ENCODE assay signal across 9 cellular contexts in the genomic region with DNA sequence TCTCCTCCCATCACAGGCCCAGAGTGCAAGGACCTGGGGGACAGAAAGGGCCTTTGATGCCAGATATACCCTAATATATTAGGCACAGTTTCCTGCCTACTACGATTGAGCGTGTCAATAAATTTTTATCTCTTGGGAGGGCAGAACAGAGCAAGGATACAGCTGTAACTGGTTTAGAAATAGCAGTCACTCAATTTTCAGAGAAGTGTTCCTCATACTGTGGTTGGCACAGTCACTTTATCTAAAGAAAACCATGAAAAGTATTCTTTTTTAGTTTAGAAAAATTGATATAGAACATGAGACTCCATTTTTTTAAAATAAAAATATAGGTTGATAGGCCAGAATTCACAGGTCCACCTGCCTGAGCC. TPM values are rescaled to one million over a fixed set of nuclear protein-coding genes. Genes with fewer than 3 reads are reported as not detected.
DNase-seq lines count a peak whose midpoint lies in the region; ATAC-seq and TF ChIP-seq lines count a peak whose summit lies in the region.
"Had no signal": no experiment of that assay in that cellular context is flagged by ENCODE, and none has a peak within 500 bp of the region (broad histone marks: within the 10 kb centered on the region; RNA-seq: fewer than 3 reads in every experiment).

No MANE protein-coding gene starts in this region.

- H3K9ac ChIP-seq in SK-N-SH, result no peak overlapping the region
- no peak overlapping the region for H3K9ac ChIP-seq in OCI-LY3 (ENCODE audit: low read length)

- H3K27ac Mint-ChIP-seq in stimulated activated effector memory CD8-positive, alpha-beta T cell treated with anti-CD3 and anti-CD28 coated beads, Interleukin-12 subunit alpha, Interleukin-12 subunit beta, amount 100 ng/mL, for 72 hours, result peak overlapping the region; percentile 90

- H3K9me2 ChIP-seq in SK-N-SH, result no peaks in the 10 kb centered on the region

- H3K4me3 ChIP-seq in SK-N-SH (ENCODE audit: low read depth in 2 of 2, low read length in 1 of 2), result peak overlapping the region; percentile 69 to 82; a peak in 3 of 4 replicates
- peak overlapping the region; percentile 60; the same call in 1 of the 2 replicates for H3K4me3 ChIP-seq in OCI-LY3 (ENCODE audit: low read length)
- peak overlapping the region; percentile 25 for H3K4me3 ChIP-seq in fibroblast of mammary gland (ENCODE audit: control insufficient read depth, low read depth, low read length)

- H3K9me3 ChIP-seq in SK-N-SH (0 out of 2 replicates have a peak, but pooled peaks cover 8% of the 10 kb centered on the region), OCI-LY3 (ENCODE audit: insufficient read depth, low read length) (peaks cover 3% of the 10 kb centered on the region; the same call in 1 of the 2 replicates)
- H3K9me3 ChIP-seq: testis had no signal

- H3K36me3 ChIP-seq in SK-N-SH (replicated peaks in 1 of 2; ENCODE audit: control insufficient read depth in 1 of 2, insufficient read depth in 2 of 2, low read length in 1 of 2) (peaks cover 3% of the 10 kb centered on the region in 2 experiments), OCI-LY3 (replicated peaks; ENCODE audit: low read depth, low read length) (no peaks in the 10 kb centered on the region)

- H3K4me1 ChIP-seq in SK-N-SH (ENCODE audit: control insufficient read depth in 1 of 2, insufficient read depth in 2 of 2, low read depth in 1 of 2, low read length in 1 of 2), result peaks cover 0 to 2% of the 10 kb centered on the region in 2 experiments; a peak in 1 of 4 replicates
- H3K4me1 ChIP-seq in OCI-LY3 (ENCODE audit: low read length), result no peaks in the 10 kb centered on the region
- H3K4me1 ChIP-seq: testis had no signal

- CTCF ChIA-PET in SK-N-SH (lab: Yijun Ruan, JAX), result no interaction called here

- DNase-seq in SK-N-SH (no peak), fibroblast of mammary gland (ENCODE audit: low read depth) (no peak), DMS 273 treated with DMSO at 0.1 percent for 48 hours (lab: John Stamatoyannopoulos, UW) (no peak)
- DNase-seq in stimulated activated effector memory CD8-positive, alpha-beta T cell treated with anti-CD3 and anti-CD28 coated beads, Interleukin-12 subunit alpha, Interleukin-12 subunit beta, amount 100 ng/mL, for 72 hours (ENCODE audit: low spot score in 2 of 2), result no peak

- H3K79me2 ChIP-seq in SK-N-SH (ENCODE audit: insufficient read depth) (peaks cover 14% of the 10 kb centered on the region; the same call in 1 of the 2 replicates), OCI-LY3 (ENCODE audit: low read length) (no peaks in the 10 kb centered on the region)

- 100% methylated on average over 2 of the region's 2 CpGs for WGBS in SK-N-SH (ENCODE audit: low lambda C conversion rate)

- H2AFZ ChIP-seq in SK-N-SH (ENCODE audit: low read depth), result 0 out of 2 replicates have a peak overlapping the region, but pooled peaks have one; percentile 24
- no peak overlapping the region for H2AFZ ChIP-seq in OCI-LY3 (ENCODE audit: low read depth, low read length)

- no peak for ATAC-seq in SK-N-SH treated with all-trans-retinoic acid at 6 μM for 48 hours
- ATAC-seq in stimulated activated effector memory CD8-positive, alpha-beta T cell treated with anti-CD3 and anti-CD28 coated beads, Interleukin-12 subunit alpha, Interleukin-12 subunit beta, amount 100 ng/mL, for 72 hours, result no peak
- ATAC-seq in HG02852 (IDR thresholded peaks at IDR 0.05; ENCODE audit: unreplicated experiment), result no peak
- ATAC-seq in HG02970 (IDR thresholded peaks at IDR 0.05; ENCODE audit: low FRiP score, unreplicated experiment), result no peak

- peaks cover 7% of the 10 kb centered on the region for H3F3A ChIP-seq in SK-N-SH (replicated peaks; ENCODE audit: insufficient read depth)

- H3K36me3 Mint-ChIP-seq in stimulated activated effector memory CD8-positive, alpha-beta T cell treated with anti-CD3 and anti-CD28 coated beads, Interleukin-12 subunit alpha, Interleukin-12 subunit beta, amount 100 ng/mL, for 72 hours, result peaks cover 3% of the 10 kb centered on the region

- peak overlapping the region; percentile 82 for H3K4me3 Mint-ChIP-seq in stimulated activated effector memory CD8-positive, alpha-beta T cell treated with anti-CD3 and anti-CD28 coated beads, Interleukin-12 subunit alpha, Interleukin-12 subunit beta, amount 100 ng/mL, for 72 hours

- H4K20me1 ChIP-seq in SK-N-SH (ENCODE audit: insufficient read depth) (no peaks in the 10 kb centered on the region), OCI-LY3 (ENCODE audit: insufficient read depth, low read length) (no peaks in the 10 kb centered on the region)

- TF ChIP-seq CTCF in SK-N-SH (IDR thresholded peaks at IDR 0.05) (no peak), OCI-LY3 (IDR thresholded peaks at IDR 0.05; ENCODE audit: low read depth, low read length) (no peak), fibroblast of mammary gland (conservative IDR thresholded peaks at IDR 0.05; ENCODE audit: control insufficient read depth, insufficient read depth, low read depth, low read length) (no peak)

- no peaks in the 10 kb centered on the region for H3K27me3 ChIP-seq in SK-N-SH (ENCODE audit: insufficient read depth)
- H3K27me3 ChIP-seq in OCI-LY3 (ENCODE audit: low read depth, low read length), result no peaks in the 10 kb centered on the region
- H3K27me3 ChIP-seq: testis had no signal

- TF ChIP-seq EP300 in SK-N-SH (IDR thresholded peaks at IDR 0.05; ENCODE audit: borderline replicate concordance in 1 of 2, low read depth in 1 of 2, low read length in 1 of 2), result no peak

- peaks cover 8% of the 10 kb centered on the region for H3K9me3 Mint-ChIP-seq in stimulated activated effector memory CD8-positive, alpha-beta T cell treated with anti-CD3 and anti-CD28 coated beads, Interleukin-12 subunit alpha, Interleukin-12 subunit beta, amount 100 ng/mL, for 72 hours

- POLR2A ChIA-PET in SK-N-SH (lab: Yijun Ruan, JAX), result no interaction called here

- H3K27ac ChIP-seq in SK-N-SH (ENCODE audit: low read depth in 2 of 2, low read length in 1 of 2), result peak overlapping the region; percentile 22 to 28; a peak in 2 of 4 replicates
- no peak overlapping the region for H3K27ac ChIP-seq in OCI-LY3 (ENCODE audit: low read length)

- TF ChIP-seq RAD21 in SK-N-SH (IDR thresholded peaks at IDR 0.05; ENCODE audit: low read length), result no peak

- peak overlapping the region; percentile 78 for H3K4me2 ChIP-seq in SK-N-SH
- H3K4me2 ChIP-seq in OCI-LY3 (ENCODE audit: low read length), result no peak overlapping the region

- H3K4me1 Mint-ChIP-seq in stimulated activated effector memory CD8-positive, alpha-beta T cell treated with anti-CD3 and anti-CD28 coated beads, Interleukin-12 subunit alpha, Interleukin-12 subunit beta, amount 100 ng/mL, for 72 hours, result peaks cover 5% of the 10 kb centered on the region

TF ChIP-seq in SK-N-SH, 30 proteins besides CTCF, POLR2A, EP300 and RAD21 (continues in another document):
- TF ChIP-seq MXI1 (IDR thresholded peaks at IDR 0.05; ENCODE audit: low read depth, low read length), result no peak
- no peak for TF ChIP-seq NFIC (IDR thresholded peaks at IDR 0.05; ENCODE audit: borderline replicate concordance)
- TF ChIP-seq EZH2phosphoT487 (IDR thresholded peaks at IDR 0.05; ENCODE audit: borderline replicate concordance, low read depth), result no peak
- TF ChIP-seq POLR2AphosphoS5 (IDR thresholded peaks at IDR 0.05; ENCODE audit: low read depth, low read length), result no peak
- TF ChIP-seq USF1 (IDR thresholded peaks at IDR 0.05; ENCODE audit: borderline replicate concordance, low read depth), result no peak
- no peak for TF ChIP-seq CHD2 (IDR thresholded peaks at IDR 0.05; ENCODE audit: low read length, partially characterized antibody)
- no peak for TF ChIP-seq TCF12 (IDR thresholded peaks at IDR 0.05)
- TF ChIP-seq FOSL2 (IDR thresholded peaks at IDR 0.05; ENCODE audit: borderline replicate concordance, low read depth), result no peak

TF ChIP-seq in SK-N-SH treated with all-trans-retinoic acid at 6 μM for 48 hours, 23 proteins besides CTCF, POLR2A, EP300 and RAD21 (continues in another document):
- no peak for TF ChIP-seq GLIS3 (CRISPR knock-in tag; IDR thresholded peaks at IDR 0.05)
- no peak for TF ChIP-seq ZNF8 (CRISPR knock-in tag; IDR thresholded peaks at IDR 0.05)
- no peak for TF ChIP-seq CSDC2 (CRISPR knock-in tag; IDR thresholded peaks at IDR 0.05)
- TF ChIP-seq ISL1 (CRISPR knock-in tag; IDR thresholded peaks at IDR 0.05), result no peak
- TF ChIP-seq, protein P1, sequence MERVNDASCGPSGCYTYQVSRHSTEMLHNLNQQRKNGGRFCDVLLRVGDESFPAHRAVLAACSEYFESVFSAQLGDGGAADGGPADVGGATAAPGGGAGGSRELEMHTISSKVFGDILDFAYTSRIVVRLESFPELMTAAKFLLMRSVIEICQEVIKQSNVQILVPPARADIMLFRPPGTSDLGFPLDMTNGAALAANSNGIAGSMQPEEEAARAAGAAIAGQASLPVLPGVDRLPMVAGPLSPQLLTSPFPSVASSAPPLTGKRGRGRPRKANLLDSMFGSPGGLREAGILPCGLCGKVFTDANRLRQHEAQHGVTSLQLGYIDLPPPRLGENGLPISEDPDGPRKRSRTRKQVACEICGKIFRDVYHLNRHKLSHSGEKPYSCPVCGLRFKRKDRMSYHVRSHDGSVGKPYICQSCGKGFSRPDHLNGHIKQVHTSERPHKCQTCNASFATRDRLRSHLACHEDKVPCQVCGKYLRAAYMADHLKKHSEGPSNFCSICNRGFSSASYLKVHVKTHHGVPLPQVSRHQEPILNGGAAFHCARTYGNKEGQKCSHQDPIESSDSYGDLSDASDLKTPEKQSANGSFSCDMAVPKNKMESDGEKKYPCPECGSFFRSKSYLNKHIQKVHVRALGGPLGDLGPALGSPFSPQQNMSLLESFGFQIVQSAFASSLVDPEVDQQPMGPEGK (CRISPR knock-in tag; IDR thresholded peaks at IDR 0.05; ENCODE audit: borderline replicate concordance), result no peak

RNA-seq across cellular contexts. Expression of gene ZNF155, which starts 0.5 kb away (rescaled TPM):
- polyA plus RNA-seq in SK-N-SH (2012; rRNA removed), result 2.1 and 3.8 TPM in 2 replicates
- 2.0 and 2.2 TPM in 2 replicates for polyA plus RNA-seq in SK-N-SH (2012; cell fraction: cytosol; rRNA removed)
- 2.9 and 8.9 TPM in 2 replicates for polyA plus RNA-seq in SK-N-SH (2012; cell fraction: nucleus; rRNA removed)

RNA-seq across cellular contexts. Expression of gene ZNF230, which starts 19.2 kb away (rescaled TPM):
- 1.8 and 2.4 TPM in 2 replicates for polyA plus RNA-seq in SK-N-SH (2012; rRNA removed)
- 1.6 and 1.7 TPM in 2 replicates for polyA plus RNA-seq in SK-N-SH (2012; cell fraction: cytosol; rRNA removed)
- polyA plus RNA-seq in SK-N-SH (2012; cell fraction: nucleus; rRNA removed), result 4.5 and 4.8 TPM in 2 replicates

RNA-seq across cellular contexts. Expression of gene ZNF221, which starts 32.5 kb away (rescaled TPM):
- polyA plus RNA-seq in SK-N-SH (2012; rRNA removed), result 0.64 and 1.7 TPM in 2 replicates
- polyA plus RNA-seq in SK-N-SH (2012; cell fraction: cytosol; rRNA removed), result 1.1 and 1.7 TPM in 2 replicates
- 1.1 and 1.3 TPM in 2 replicates for polyA plus RNA-seq in SK-N-SH (2012; cell fraction: nucleus; rRNA removed)

RNA-seq across cellular contexts. Expression of gene ZNF222, which starts 41.7 kb away (rescaled TPM):
- 3.7 and 6.7 TPM in 2 replicates for polyA plus RNA-seq in SK-N-SH (2012; rRNA removed)
- polyA plus RNA-seq in SK-N-SH (2012; cell fraction: cytosol; rRNA removed), result 5.7 TPM in 2 replicates
- 4.0 and 5.9 TPM in 2 replicates for polyA plus RNA-seq in SK-N-SH (2012; cell fraction: nucleus; rRNA removed)

RNA-seq across cellular contexts. Expression of gene ZNF45, which starts 48.4 kb away (rescaled TPM):
- 9.7 and 14.3 TPM in 2 replicates for polyA plus RNA-seq in SK-N-SH (2012; rRNA removed)
- polyA plus RNA-seq in SK-N-SH (2012; cell fraction: cytosol; rRNA removed), result 10.6 and 11.7 TPM in 2 replicates
- polyA plus RNA-seq in SK-N-SH (2012; cell fraction: nucleus; rRNA removed), result 13.2 and 27.7 TPM in 2 replicates

Comparison
In these comparisons a context has a peak if more than half of its experiments do, and no peak if none do; other contexts are left out.
1. H3K4me3 ChIP-seq: peak in every context shown above with its lines; median percentile 76 in SK-N-SH; 60 in OCI-LY3; 25 in fibroblast of mammary gland.